ENCODE assay signal across 1 cellular context in the genomic region with DNA sequence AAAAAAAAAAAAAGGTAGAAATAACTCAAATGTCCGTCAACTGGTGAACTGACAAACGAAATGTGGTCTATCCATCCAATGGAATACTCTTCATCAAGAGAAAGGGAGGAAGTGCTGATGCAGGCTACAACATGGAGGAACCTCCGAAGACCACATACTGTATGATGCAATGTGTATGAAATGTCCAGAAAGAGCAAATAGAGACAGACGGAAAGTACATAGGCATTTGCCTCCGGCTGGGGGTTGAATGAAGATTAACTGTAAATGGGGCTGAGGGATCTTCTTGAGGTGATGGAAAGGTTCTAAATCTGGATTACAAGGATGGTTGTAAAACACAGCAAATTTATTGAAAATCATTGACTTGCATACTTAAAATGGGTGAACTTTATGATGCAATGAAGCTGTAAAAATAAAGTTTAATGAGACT.
TF ChIP-seq lines count a peak whose summit lies in the region.

No MANE protein-coding gene starts in this region.

TF ChIP-seq in K562, 482 proteins besides CTCF, POLR2A, EP300 and RAD21 (continued from another document and continues in another):
- no peak for TF ChIP-seq MED1 (CRISPR knock-in tag; IDR thresholded peaks at IDR 0.05; ENCODE audit: borderline replicate concordance)
- TF ChIP-seq AFF1 (IDR thresholded peaks at IDR 0.05; ENCODE audit: low read depth in 1 of 2, partially characterized antibody in 2 of 2) = peak in 1 of 2 experiments; percentile 18
- TF ChIP-seq, protein P1, sequence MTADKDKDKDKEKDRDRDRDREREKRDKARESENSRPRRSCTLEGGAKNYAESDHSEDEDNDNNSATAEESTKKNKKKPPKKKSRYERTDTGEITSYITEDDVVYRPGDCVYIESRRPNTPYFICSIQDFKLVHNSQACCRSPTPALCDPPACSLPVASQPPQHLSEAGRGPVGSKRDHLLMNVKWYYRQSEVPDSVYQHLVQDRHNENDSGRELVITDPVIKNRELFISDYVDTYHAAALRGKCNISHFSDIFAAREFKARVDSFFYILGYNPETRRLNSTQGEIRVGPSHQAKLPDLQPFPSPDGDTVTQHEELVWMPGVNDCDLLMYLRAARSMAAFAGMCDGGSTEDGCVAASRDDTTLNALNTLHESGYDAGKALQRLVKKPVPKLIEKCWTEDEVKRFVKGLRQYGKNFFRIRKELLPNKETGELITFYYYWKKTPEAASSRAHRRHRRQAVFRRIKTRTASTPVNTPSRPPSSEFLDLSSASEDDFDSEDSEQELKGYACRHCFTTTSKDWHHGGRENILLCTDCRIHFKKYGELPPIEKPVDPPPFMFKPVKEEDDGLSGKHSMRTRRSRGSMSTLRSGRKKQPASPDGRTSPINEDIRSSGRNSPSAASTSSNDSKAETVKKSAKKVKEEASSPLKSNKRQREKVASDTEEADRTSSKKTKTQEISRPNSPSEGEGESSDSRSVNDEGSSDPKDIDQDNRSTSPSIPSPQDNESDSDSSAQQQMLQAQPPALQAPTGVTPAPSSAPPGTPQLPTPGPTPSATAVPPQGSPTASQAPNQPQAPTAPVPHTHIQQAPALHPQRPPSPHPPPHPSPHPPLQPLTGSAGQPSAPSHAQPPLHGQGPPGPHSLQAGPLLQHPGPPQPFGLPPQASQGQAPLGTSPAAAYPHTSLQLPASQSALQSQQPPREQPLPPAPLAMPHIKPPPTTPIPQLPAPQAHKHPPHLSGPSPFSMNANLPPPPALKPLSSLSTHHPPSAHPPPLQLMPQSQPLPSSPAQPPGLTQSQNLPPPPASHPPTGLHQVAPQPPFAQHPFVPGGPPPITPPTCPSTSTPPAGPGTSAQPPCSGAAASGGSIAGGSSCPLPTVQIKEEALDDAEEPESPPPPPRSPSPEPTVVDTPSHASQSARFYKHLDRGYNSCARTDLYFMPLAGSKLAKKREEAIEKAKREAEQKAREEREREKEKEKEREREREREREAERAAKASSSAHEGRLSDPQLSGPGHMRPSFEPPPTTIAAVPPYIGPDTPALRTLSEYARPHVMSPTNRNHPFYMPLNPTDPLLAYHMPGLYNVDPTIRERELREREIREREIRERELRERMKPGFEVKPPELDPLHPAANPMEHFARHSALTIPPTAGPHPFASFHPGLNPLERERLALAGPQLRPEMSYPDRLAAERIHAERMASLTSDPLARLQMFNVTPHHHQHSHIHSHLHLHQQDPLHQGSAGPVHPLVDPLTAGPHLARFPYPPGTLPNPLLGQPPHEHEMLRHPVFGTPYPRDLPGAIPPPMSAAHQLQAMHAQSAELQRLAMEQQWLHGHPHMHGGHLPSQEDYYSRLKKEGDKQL (CRISPR knock-in tag; IDR thresholded peaks at IDR 0.05; ENCODE audit: borderline replicate concordance) = no peak
- TF ChIP-seq CHD2 (IDR thresholded peaks at IDR 0.05; ENCODE audit: low read depth, low read length) = no peak
- no peak for TF ChIP-seq ETS2 (tag; IDR thresholded peaks at IDR 0.05; ENCODE audit: borderline replicate concordance, poor library complexity, severe bottlenecking)
- TF ChIP-seq, protein P2, sequence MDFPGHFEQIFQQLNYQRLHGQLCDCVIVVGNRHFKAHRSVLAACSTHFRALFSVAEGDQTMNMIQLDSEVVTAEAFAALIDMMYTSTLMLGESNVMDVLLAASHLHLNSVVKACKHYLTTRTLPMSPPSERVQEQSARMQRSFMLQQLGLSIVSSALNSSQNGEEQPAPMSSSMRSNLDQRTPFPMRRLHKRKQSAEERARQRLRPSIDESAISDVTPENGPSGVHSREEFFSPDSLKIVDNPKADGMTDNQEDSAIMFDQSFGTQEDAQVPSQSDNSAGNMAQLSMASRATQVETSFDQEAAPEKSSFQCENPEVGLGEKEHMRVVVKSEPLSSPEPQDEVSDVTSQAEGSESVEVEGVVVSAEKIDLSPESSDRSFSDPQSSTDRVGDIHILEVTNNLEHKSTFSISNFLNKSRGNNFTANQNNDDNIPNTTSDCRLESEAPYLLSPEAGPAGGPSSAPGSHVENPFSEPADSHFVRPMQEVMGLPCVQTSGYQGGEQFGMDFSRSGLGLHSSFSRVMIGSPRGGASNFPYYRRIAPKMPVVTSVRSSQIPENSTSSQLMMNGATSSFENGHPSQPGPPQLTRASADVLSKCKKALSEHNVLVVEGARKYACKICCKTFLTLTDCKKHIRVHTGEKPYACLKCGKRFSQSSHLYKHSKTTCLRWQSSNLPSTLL (IDR thresholded peaks at IDR 0.05) = no peak
- TF ChIP-seq SPI1 (IDR thresholded peaks at IDR 0.05; ENCODE audit: borderline replicate concordance, low read depth, low read length) = peak; percentile 71; the same call in 1 of the 2 replicates
- no peak for TF ChIP-seq ZZZ3 (IDR thresholded peaks at IDR 0.05)
- no peak for TF ChIP-seq CBX8 (IDR thresholded peaks at IDR 0.05; ENCODE audit: borderline replicate concordance, extremely low read depth, low read depth, low read length, poor library complexity, severe bottlenecking)
- TF ChIP-seq MTA1 (IDR thresholded peaks at IDR 0.05; ENCODE audit: borderline replicate concordance) = no peak
- no peak for TF ChIP-seq XRCC5 (IDR thresholded peaks at IDR 0.05; ENCODE audit: low read depth, low read length)
- peak; percentile 97 for TF ChIP-seq CEBPG (CRISPR knock-in tag; IDR thresholded peaks at IDR 0.05)
- peak; percentile 96 to 99 for TF ChIP-seq CEBPG (tag; conservative IDR thresholded peaks at IDR 0.05 in 1 of 2, IDR thresholded peaks at IDR 0.05 in 1 of 2)
- TF ChIP-seq POLR2B (IDR thresholded peaks at IDR 0.05; ENCODE audit: low read depth, partially characterized antibody) = no peak
- TF ChIP-seq CLOCK (CRISPR knock-in tag; IDR thresholded peaks at IDR 0.05; ENCODE audit: borderline replicate concordance) = no peak
- TF ChIP-seq HMG20B (CRISPR knock-in tag; IDR thresholded peaks at IDR 0.05) = no peak
- TF ChIP-seq SNRNP70 (optimal IDR thresholded peaks at IDR 0.05; ENCODE audit: low read depth, low read length) = no peak
- no peak for TF ChIP-seq PCBP2 (IDR thresholded peaks at IDR 0.05; ENCODE audit: low read depth, low read length, poor library complexity, severe bottlenecking)
- peak in 1 of 2 experiments; percentile 45; a peak in 2 of 4 replicates for TF ChIP-seq FOXA3 (CRISPR knock-in tag; conservative IDR thresholded peaks at IDR 0.05 in 1 of 2, IDR thresholded peaks at IDR 0.05 in 1 of 2)
- TF ChIP-seq, protein P3, sequence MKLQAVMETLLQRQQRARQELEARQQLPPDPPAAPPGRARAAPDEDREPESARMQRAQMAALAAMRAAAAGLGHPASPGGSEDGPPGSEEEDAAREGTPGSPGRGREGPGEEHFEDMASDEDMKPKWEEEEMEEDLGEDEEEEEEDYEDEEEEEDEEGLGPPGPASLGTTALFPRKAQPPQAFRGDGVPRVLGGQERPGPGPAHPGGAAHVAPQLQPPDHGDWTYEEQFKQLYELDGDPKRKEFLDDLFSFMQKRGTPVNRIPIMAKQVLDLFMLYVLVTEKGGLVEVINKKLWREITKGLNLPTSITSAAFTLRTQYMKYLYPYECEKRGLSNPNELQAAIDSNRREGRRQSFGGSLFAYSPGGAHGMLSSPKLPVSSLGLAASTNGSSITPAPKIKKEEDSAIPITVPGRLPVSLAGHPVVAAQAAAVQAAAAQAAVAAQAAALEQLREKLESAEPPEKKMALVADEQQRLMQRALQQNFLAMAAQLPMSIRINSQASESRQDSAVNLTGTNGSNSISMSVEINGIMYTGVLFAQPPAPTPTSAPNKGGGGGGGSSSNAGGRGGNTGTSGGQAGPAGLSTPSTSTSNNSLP (IDR thresholded peaks at IDR 0.05; ENCODE audit: borderline replicate concordance, low read depth, low read length) = no peak
- no peak for TF ChIP-seq ZNF121 (CRISPR knock-in tag; conservative IDR thresholded peaks at IDR 0.05)
- TF ChIP-seq ZNF583 (CRISPR knock-in tag; IDR thresholded peaks at IDR 0.05) = no peak
- TF ChIP-seq SREBF1 (IDR thresholded peaks at IDR 0.05; ENCODE audit: borderline replicate concordance, low read depth, low read length) = no peak
- TF ChIP-seq ID3 (CRISPR knock-in tag; IDR thresholded peaks at IDR 0.05) = no peak
- TF ChIP-seq ID3 (tag; IDR thresholded peaks at IDR 0.05) = peak; percentile 54; the same call in 1 of the 2 replicates
- no peak for TF ChIP-seq HOXB6 (CRISPR knock-in tag; IDR thresholded peaks at IDR 0.05; ENCODE audit: borderline replicate concordance)
- TF ChIP-seq GABPB2 (CRISPR knock-in tag; conservative IDR thresholded peaks at IDR 0.05) = no peak
- TF ChIP-seq, protein P4, sequence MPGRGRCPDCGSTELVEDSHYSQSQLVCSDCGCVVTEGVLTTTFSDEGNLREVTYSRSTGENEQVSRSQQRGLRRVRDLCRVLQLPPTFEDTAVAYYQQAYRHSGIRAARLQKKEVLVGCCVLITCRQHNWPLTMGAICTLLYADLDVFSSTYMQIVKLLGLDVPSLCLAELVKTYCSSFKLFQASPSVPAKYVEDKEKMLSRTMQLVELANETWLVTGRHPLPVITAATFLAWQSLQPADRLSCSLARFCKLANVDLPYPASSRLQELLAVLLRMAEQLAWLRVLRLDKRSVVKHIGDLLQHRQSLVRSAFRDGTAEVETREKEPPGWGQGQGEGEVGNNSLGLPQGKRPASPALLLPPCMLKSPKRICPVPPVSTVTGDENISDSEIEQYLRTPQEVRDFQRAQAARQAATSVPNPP (IDR thresholded peaks at IDR 0.05; ENCODE audit: borderline replicate concordance, insufficient read depth, insufficient read length) = no peak
- no peak for TF ChIP-seq NR2C2 (CRISPR knock-in tag; IDR thresholded peaks at IDR 0.05)
- peak; percentile 18; the same call in 1 of the 2 replicates for TF ChIP-seq NR2C2 (tag; IDR thresholded peaks at IDR 0.05)
- peak; percentile 23; the same call in 1 of the 2 replicates for TF ChIP-seq PTRF (tag; IDR thresholded peaks at IDR 0.05)
- TF ChIP-seq TCF7 (IDR thresholded peaks at IDR 0.05; ENCODE audit: borderline replicate concordance) = no peak
- no peak for TF ChIP-seq FUS (optimal IDR thresholded peaks at IDR 0.05; ENCODE audit: low read depth, low read length)
- TF ChIP-seq HNRNPL (IDR thresholded peaks at IDR 0.05; ENCODE audit: low read depth, low read length) = no peak
- TF ChIP-seq POLR2G (IDR thresholded peaks at IDR 0.05; ENCODE audit: low read depth, low read length) = no peak
- TF ChIP-seq SRSF9 (IDR thresholded peaks at IDR 0.05; ENCODE audit: borderline replicate concordance, low read depth, low read length) = no peak
- peak; percentile 46; the same call in 1 of the 2 replicates for TF ChIP-seq SMARCA4 (IDR thresholded peaks at IDR 0.05)
- no peak for TF ChIP-seq SP1 (CRISPR knock-in tag; IDR thresholded peaks at IDR 0.05)
- TF ChIP-seq EHMT2 (IDR thresholded peaks at IDR 0.05) = peak; percentile 61; the same call in 1 of the 2 replicates
- TF ChIP-seq ZEB2 (IDR thresholded peaks at IDR 0.05) = 0 out of 2 replicates have a peak, but pooled peaks have one; percentile 26
- TF ChIP-seq ZKSCAN1 (IDR thresholded peaks at IDR 0.05; ENCODE audit: low read depth, low read length) = no peak
- TF ChIP-seq L3MBTL2 (IDR thresholded peaks at IDR 0.05) = peak; percentile 53
- no peak for TF ChIP-seq ZSCAN29 (IDR thresholded peaks at IDR 0.05)
- TF ChIP-seq PHF21A (IDR thresholded peaks at IDR 0.05; ENCODE audit: borderline replicate concordance, low read depth) = no peak
- no peak for TF ChIP-seq MEF2A (IDR thresholded peaks at IDR 0.05; ENCODE audit: control insufficient read depth, low read depth, low read length)
